In the genomic region with DNA sequence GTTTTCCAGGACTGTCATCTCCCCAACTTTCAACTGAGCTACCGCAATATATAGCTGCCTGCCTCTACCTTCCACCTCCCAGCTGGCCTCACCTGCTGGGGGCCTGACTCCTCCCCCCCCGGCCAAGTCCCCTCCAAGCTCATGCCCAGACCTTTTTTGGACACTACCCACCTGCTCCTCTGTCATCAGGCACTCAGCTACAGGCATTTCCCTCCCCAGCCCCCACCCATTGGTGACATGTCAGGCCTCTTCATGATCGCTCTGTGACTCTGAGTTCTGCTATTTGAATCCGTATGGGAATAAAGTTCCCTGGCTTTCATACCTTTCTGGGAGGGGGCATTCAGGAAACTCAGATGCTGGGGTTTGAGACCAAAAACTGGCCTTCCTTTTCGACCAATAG, we compare ENCODE assay signal across 11 cellular contexts. TPM values are rescaled to one million over a fixed set of nuclear protein-coding genes. Genes with fewer than 3 reads are reported as not detected.
DNase-seq lines count a peak whose midpoint lies in the region; ATAC-seq and TF ChIP-seq lines count a peak whose summit lies in the region.
"Had no signal": no experiment of that assay in that cellular context is flagged by ENCODE, and none has a peak within 500 bp of the region (broad histone marks: within the 10 kb centered on the region; RNA-seq: fewer than 3 reads in every experiment).

No MANE protein-coding gene starts in this region.

- H3K4me3 ChIP-seq in MM.1S (ENCODE audit: low read length) = no peak overlapping the region; the same call in 1 of the 2 replicates

- peaks cover 51% of the 10 kb centered on the region for H3K79me2 ChIP-seq in MM.1S (ENCODE audit: low read length)

- H3K27ac Mint-ChIP-seq in CD14-positive monocyte (peak overlapping the region; percentile 85 to 97 (median 90)), endothelial cell (ENCODE audit: unreplicated experiment) (no peak overlapping the region), osteocyte (ENCODE audit: unreplicated experiment) (no peak overlapping the region)

- intact Hi-C loops in CD14-positive monocyte (cut with micrococcal nuclease) = loop anchor here (2.0 to 5.0 kb wide), 5 partner anchors 19 to 113 kb away; a partner anchor contains a TSS

- no peaks in the 10 kb centered on the region for H3K9me3 ChIP-seq in MM.1S (replicated peaks; ENCODE audit: insufficient read depth, low read length)

- H3K4me3 Mint-ChIP-seq in CD14-positive monocyte = peak overlapping the region; percentile 91 to 95
- peak overlapping the region; percentile 95 for H3K4me3 Mint-ChIP-seq in endothelial cell (ENCODE audit: unreplicated experiment)
- peak overlapping the region; percentile 88 for H3K4me3 Mint-ChIP-seq in osteocyte (ENCODE audit: unreplicated experiment)

- peaks cover 19% of the 10 kb centered on the region for H3F3A ChIP-seq in MM.1S (ENCODE audit: insufficient read depth, low read length)

- H3K9ac ChIP-seq in MM.1S (ENCODE audit: low read length) = no peak overlapping the region

- H4K20me1 ChIP-seq in MM.1S (ENCODE audit: insufficient read depth, low read length) = no peaks in the 10 kb centered on the region

- H3K9me3 Mint-ChIP-seq in CD14-positive monocyte (no peaks in the 10 kb centered on the region), endothelial cell (ENCODE audit: unreplicated experiment) (no peaks in the 10 kb centered on the region), osteocyte (ENCODE audit: unreplicated experiment) (no peaks in the 10 kb centered on the region)

- no peak overlapping the region for H3K27ac ChIP-seq in MM.1S (ENCODE audit: low read length)

- peak overlapping the region; percentile 97; the same call in 1 of the 2 replicates for H3K4me2 ChIP-seq in MM.1S (ENCODE audit: low read depth, low read length)

- TF ChIP-seq CTCF in CD14-positive monocyte (IDR thresholded peaks at IDR 0.05) (no peak), MM.1S (IDR thresholded peaks at IDR 0.05; ENCODE audit: low read length) (no peak), endothelial cell (IDR thresholded peaks at IDR 0.05; ENCODE audit: unreplicated experiment) (no peak), osteocyte (IDR thresholded peaks at IDR 0.05) (no peak)

- H3K36me3 Mint-ChIP-seq in CD14-positive monocyte (peaks cover 2 to 27% of the 10 kb centered on the region in 2 donors), endothelial cell (ENCODE audit: low read depth, unreplicated experiment) (peaks cover 9% of the 10 kb centered on the region), osteocyte (ENCODE audit: unreplicated experiment) (no peaks in the 10 kb centered on the region)

- H3K27me3 Mint-ChIP-seq in CD14-positive monocyte (ENCODE audit: low read depth in 3 of 3) (peaks cover 0 to 1% (median 0%) of the 10 kb centered on the region in 3 donors), endothelial cell (ENCODE audit: unreplicated experiment) (peaks cover 12% of the 10 kb centered on the region), osteocyte (ENCODE audit: unreplicated experiment) (no peaks in the 10 kb centered on the region)

- no peak for DNase-seq in CD14-positive monocyte (ENCODE audit: low spot score)
- no peak for DNase-seq in MM.1S
- DNase-seq in endothelial cell (ENCODE audit: low spot score) = no peak
- no peak for DNase-seq in osteocyte (ENCODE audit: extremely low spot score, unreplicated experiment)
- DNase-seq in SHP77 (lab: John Stamatoyannopoulos, UW) = no peak
- DNase-seq in NCI-H2227 (lab: John Stamatoyannopoulos, UW; ENCODE audit: unreplicated experiment) = no peak
- no peak for DNase-seq in NOMO-1 treated with DMSO at 0.1 percent for 48 hours (lab: John Stamatoyannopoulos, UW; ENCODE audit: unreplicated experiment)
- DNase-seq: DMS79, posterior cingulate gyrus had no signal

- no peaks in the 10 kb centered on the region for H3K9me2 ChIP-seq in MM.1S (replicated peaks; ENCODE audit: insufficient read depth, low read length)

- H2AFZ ChIP-seq in MM.1S (ENCODE audit: low read length) = no peak overlapping the region

- H3K36me3 ChIP-seq in MM.1S (replicated peaks; ENCODE audit: insufficient read depth, low read length) = no peaks in the 10 kb centered on the region

- no peaks in the 10 kb centered on the region for H3K27me3 ChIP-seq in MM.1S (replicated peaks; ENCODE audit: insufficient read depth, low read length)

- no peak for ATAC-seq in HG02840 (IDR thresholded peaks at IDR 0.05; ENCODE audit: low FRiP score, unreplicated experiment)
- ATAC-seq: esophagus mucosa had no signal

- peaks cover 24% of the 10 kb centered on the region for H3K4me1 ChIP-seq in MM.1S (ENCODE audit: low read length)

- H3K4me1 Mint-ChIP-seq in CD14-positive monocyte = peaks cover 72% of the 10 kb centered on the region
- H3K4me1 Mint-ChIP-seq in endothelial cell (ENCODE audit: unreplicated experiment) = peaks cover 49% of the 10 kb centered on the region
- H3K4me1 Mint-ChIP-seq in osteocyte (ENCODE audit: unreplicated experiment) = peaks cover 57% of the 10 kb centered on the region

RNA-seq across cellular contexts. Expression of a gene that starts 1.8 kb away (rescaled TPM):
- 1 to 10 TPM; 2.0 to 3.8 TPM for polyA plus RNA-seq in CD14-positive monocyte
- total RNA-seq in endothelial cell (ENCODE audit: unreplicated experiment) = 122 TPM
- 109 and 115 TPM in 2 replicates for total RNA-seq in osteocyte

RNA-seq across cellular contexts. Expression of a gene that starts 20.6 kb away (rescaled TPM):
- polyA plus RNA-seq in CD14-positive monocyte = 10 to 100 TPM in 1 of 2 donors, 1 to 10 TPM in 1; 9.2 to 13.4 TPM
- 7.1 TPM for total RNA-seq in endothelial cell (ENCODE audit: unreplicated experiment)
- 4.5 and 5.5 TPM in 2 replicates for total RNA-seq in osteocyte

RNA-seq across cellular contexts. Expression of a gene that starts 25.2 kb away (rescaled TPM):
- 1 to 10 TPM in 1 of 2 donors, under 1 TPM in 1; 0.78 to 1.4 TPM for polyA plus RNA-seq in CD14-positive monocyte
- total RNA-seq in endothelial cell (ENCODE audit: unreplicated experiment) (29.5 TPM), osteocyte (34.9 and 38.9 TPM in 2 replicates)

RNA-seq across cellular contexts. Expression of a gene that starts 30.2 kb away (rescaled TPM):
- polyA plus RNA-seq in CD14-positive monocyte = not detected
- total RNA-seq in endothelial cell (ENCODE audit: unreplicated experiment) = not detected
- 0.54 TPM in 1 of 2 replicates, not detected in the other for total RNA-seq in osteocyte

RNA-seq across cellular contexts. Expression of a gene that starts 43.2 kb away (rescaled TPM):
- polyA plus RNA-seq in CD14-positive monocyte = under 1 TPM; 0.42 to 0.52 TPM
- total RNA-seq in endothelial cell (ENCODE audit: unreplicated experiment) (not detected), osteocyte (1.8 and 2.1 TPM in 2 replicates)

Comparison
In these comparisons a context has a peak if more than half of its experiments do, and no peak if none do; other contexts are left out.
1. H3K27ac Mint-ChIP-seq: peak in CD14-positive monocyte (7 of 7); none in endothelial cell (single experiment) and osteocyte (single experiment).
2. Peak in every context shown above with its lines, with median percentiles within 50 percentile points of each other: H3K4me3 Mint-ChIP-seq.